Comparison of ENCODE assay signal across 1 cellular context in the genomic region with DNA sequence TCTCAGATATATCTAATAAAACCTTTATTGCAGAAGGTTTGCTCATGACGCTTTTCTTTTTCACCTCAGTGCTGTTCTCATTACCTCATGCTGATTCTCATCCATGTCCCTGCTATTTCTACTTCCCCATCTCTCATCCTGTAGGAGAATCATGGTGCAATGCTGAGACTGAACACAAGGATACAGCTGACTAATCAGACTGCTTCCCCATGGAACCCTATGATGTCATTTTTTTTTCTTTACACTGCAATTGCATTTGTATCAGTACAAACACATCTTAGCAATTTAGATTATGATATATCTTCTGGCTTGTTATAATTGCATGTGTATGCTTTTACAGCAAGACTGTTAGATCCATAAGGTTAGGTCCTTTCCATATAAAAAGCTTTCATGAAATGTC.
TF ChIP-seq lines count a peak whose summit lies in the region.

No MANE protein-coding gene starts in this region.

TF ChIP-seq in neural cell, 6 proteins besides CTCF, POLR2A, EP300 and RAD21 (continued from another document):
- no peak for TF ChIP-seq REST (IDR thresholded peaks at IDR 0.05; ENCODE audit: borderline replicate concordance)
- TF ChIP-seq SMC3 (conservative IDR thresholded peaks at IDR 0.05; ENCODE audit: poor library complexity) = no peak
- no peak for TF ChIP-seq EZH2 (IDR thresholded peaks at IDR 0.05; ENCODE audit: borderline replicate concordance, insufficient read depth, low read length, poor library complexity, severe bottlenecking)
TF ChIP-seq in neural cell: peak in this region for 0.
